Comparison of ENCODE assay signal across 25 cellular contexts in genomic region chr4:42268824-42269223, GRCh38.
"Had no signal": no experiment of that assay in that cellular context is flagged by ENCODE, and none has a peak within 500 bp of the region (broad histone marks: within the 10 kb centered on the region; RNA-seq: fewer than 3 reads in every experiment).

No MANE protein-coding gene starts in this region.

- H3K27ac ChIP-seq: gastrocnemius medialis, pancreas, prostate gland, sigmoid colon, thoracic aorta had no signal

- H3K4me1 ChIP-seq: gastrocnemius medialis, pancreas, prostate gland, sigmoid colon had no signal

- ATAC-seq: activated CD4-positive, alpha-beta T cell treated with anti-CD3 and anti-CD28 coated beads for 36 hours; activated CD8-positive, alpha-beta memory T cell treated with anti-CD3 and anti-CD28 coated beads, Interleukin-2, amount 10 ng/mL, durations not matched to agents 7 days and 5 days; activated CD8-positive, alpha-beta T cell treated with anti-CD3 and anti-CD28 coated beads, Interleukin-2, amount 10 ng/mL, durations not matched to agents 7 days and 5 days; activated T-cell treated with anti-CD3 and anti-CD28 coated beads, Interleukin-2, amount 50 U/mL, for 72 hours; effector memory CD8-positive, alpha-beta T cell; gastrocnemius medialis; left colon; naive thymus-derived CD4-positive, alpha-beta T cell; pancreas; stimulated activated effector memory CD8-positive, alpha-beta T cell treated with anti-CD3 and anti-CD28 coated beads, Interleukin-12 subunit alpha, Interleukin-12 subunit beta, amount 100 ng/mL, for 72 hours had no signal

- DNase-seq: activated CD4-positive, alpha-beta T cell treated with anti-CD3 and anti-CD28 coated beads for 36 hours; activated CD4-positive, CD25-positive, alpha-beta regulatory T cell; activated CD8-positive, alpha-beta memory T cell treated with anti-CD3 and anti-CD28 coated beads, Interleukin-2, amount 10 ng/mL, durations not matched to agents 7 days and 5 days; activated CD8-positive, alpha-beta T cell treated with anti-CD3 and anti-CD28 coated beads, Interleukin-2, amount 10 ng/mL, durations not matched to agents 7 days and 5 days; activated naive CD4-positive, alpha-beta T cell; activated T-cell treated with anti-CD3 and anti-CD28 coated beads, Interleukin-2, amount 50 U/mL, for 72 hours; caudate nucleus; cortex of kidney; effector memory CD8-positive, alpha-beta T cell; erythroblast; gastrocnemius medialis; glutamatergic neuron; kidney; left colon; naive thymus-derived CD4-positive, alpha-beta T cell; nucleus accumbens; pancreas; retina; sigmoid colon; small intestine; stimulated activated CD4-positive, alpha-beta T cell treated with anti-CD3 and anti-CD28 coated beads, Interleukin-4, amount 100 ng/mL, for 24 hours; trophoblast cell had no signal

- H3K36me3 ChIP-seq: gastrocnemius medialis, pancreas, prostate gland, sigmoid colon, thoracic aorta had no signal

- H3K4me3 ChIP-seq: gastrocnemius medialis, pancreas, prostate gland, sigmoid colon, thoracic aorta had no signal

- H3K9me3 ChIP-seq: gastrocnemius medialis, pancreas, prostate gland, sigmoid colon, thoracic aorta had no signal

- H3K27me3 ChIP-seq: gastrocnemius medialis, pancreas, sigmoid colon had no signal
